21 cellular contexts compared by ENCODE assay signal in the genomic region with DNA sequence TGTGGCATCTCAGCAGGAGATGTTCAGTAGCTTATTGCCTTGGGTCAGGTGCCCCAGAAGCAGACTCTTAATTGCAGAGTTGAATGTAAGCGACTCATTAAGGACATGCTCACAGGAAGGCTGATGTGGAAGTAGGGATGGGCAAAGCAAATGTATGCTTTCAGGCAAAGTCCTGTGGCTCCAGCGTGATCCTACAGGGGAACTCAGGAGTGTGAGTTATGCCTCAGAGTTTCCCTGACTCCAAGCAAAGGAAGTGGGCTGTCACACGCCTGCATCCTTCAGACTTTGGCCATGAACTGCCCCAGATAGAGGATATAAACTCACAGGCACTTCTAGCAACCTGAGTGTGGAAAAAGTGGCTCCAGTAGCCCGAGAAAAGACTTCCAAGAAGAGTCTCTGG.
DNase-seq lines count a peak whose midpoint lies in the region; FAIRE-seq and TF ChIP-seq lines count a peak whose summit lies in the region.
"Had no signal": no experiment of that assay in that cellular context is flagged by ENCODE, and none has a peak within 500 bp of the region (broad histone marks: within the 10 kb centered on the region; RNA-seq: fewer than 3 reads in every experiment).

No MANE protein-coding gene starts in this region.

- H3K36me3 ChIP-seq in keratinocyte (ENCODE audit: control insufficient read depth in 2 of 2, extremely low read depth in 1 of 2, insufficient read depth in 2 of 2, low read length in 2 of 2) (no peaks in the 10 kb centered on the region), GM23248 (ENCODE audit: low read depth) (no peaks in the 10 kb centered on the region), OCI-LY7 (ENCODE audit: insufficient read depth, low read length) (no peaks in the 10 kb centered on the region)

- H3K79me2 ChIP-seq in keratinocyte (ENCODE audit: control insufficient read depth, insufficient read depth, low read length), result no peaks in the 10 kb centered on the region
- no peaks in the 10 kb centered on the region for H3K79me2 ChIP-seq in GM23248 (ENCODE audit: insufficient read depth)
- H3K79me2 ChIP-seq in OCI-LY7 (ENCODE audit: insufficient read depth, low read depth, low read length), result no peaks in the 10 kb centered on the region

- 72 to 86% methylated on average over 4 of the region's 4 CpGs for WGBS in GM23248 (ENCODE audit: low coverage in 1 of 2, low lambda C conversion rate in 2 of 2, missing lambda C conversion rate in 2 of 2), 2 experiments

- H3K9me3 ChIP-seq in keratinocyte (ENCODE audit: control insufficient read depth, low read depth, low read length) (no peaks in the 10 kb centered on the region), GM23248 (ENCODE audit: low read depth) (no peaks in the 10 kb centered on the region), OCI-LY7 (ENCODE audit: low read length) (no peaks in the 10 kb centered on the region)
- H3K9me3 ChIP-seq: A549 had no signal

- H3K27me3 ChIP-seq in keratinocyte (ENCODE audit: control insufficient read depth, extremely low read depth, insufficient read depth, low read length) (no peaks in the 10 kb centered on the region), GM23248 (replicated peaks; ENCODE audit: insufficient read depth) (no peaks in the 10 kb centered on the region)

- H3K4me2 ChIP-seq in keratinocyte (ENCODE audit: control insufficient read depth, extremely low read depth, insufficient read depth, low read depth, low read length), result no peak overlapping the region
- no peak overlapping the region for H3K4me2 ChIP-seq in GM23248 (ENCODE audit: unreplicated experiment)
- no peak overlapping the region for H3K4me2 ChIP-seq in OCI-LY7 (ENCODE audit: low read length)
- H3K4me2 ChIP-seq: A549 had no signal

- H3K4me1 ChIP-seq in keratinocyte (ENCODE audit: control insufficient read depth, extremely low read depth, insufficient read depth, low read length), result peaks cover 23% of the 10 kb centered on the region
- H3K4me1 ChIP-seq in GM23248 (ENCODE audit: insufficient read depth), result peaks cover 19% of the 10 kb centered on the region
- H3K4me1 ChIP-seq in OCI-LY7 (ENCODE audit: insufficient read depth, low read length, poor library complexity, severe bottlenecking), result no peaks in the 10 kb centered on the region

- no peaks in the 10 kb centered on the region for H3K9me2 ChIP-seq in GM23248 (ENCODE audit: insufficient read depth)
- no peaks in the 10 kb centered on the region for H3K9me2 ChIP-seq in OCI-LY7 (ENCODE audit: insufficient read depth, low read length)

- TF ChIP-seq CTCF in choroid plexus epithelial cell (conservative IDR thresholded peaks at IDR 0.05; ENCODE audit: low read depth, low read length) (no peak), keratinocyte (optimal IDR thresholded peaks at IDR 0.05 in 1 of 3, IDR thresholded peaks at IDR 0.05 in 1 of 3, conservative IDR thresholded peaks at IDR 0.05 in 1 of 3; ENCODE audit: extremely low read depth in 1 of 3, insufficient read depth in 2 of 3, low read length in 3 of 3) (no peak), OCI-LY7 (conservative IDR thresholded peaks at IDR 0.05; ENCODE audit: low read length) (no peak)

- H3K9ac ChIP-seq in keratinocyte (ENCODE audit: control insufficient read depth, extremely low read depth, insufficient read depth, low read length) (no peak overlapping the region), GM23248 (no peak overlapping the region)

- no peak overlapping the region for H3K4me3 ChIP-seq in choroid plexus epithelial cell (ENCODE audit: low read depth, low read length)
- H3K4me3 ChIP-seq in keratinocyte (ENCODE audit: control insufficient read depth in 2 of 3, extremely low read depth in 1 of 3, insufficient read depth in 2 of 3, low read depth in 1 of 3, low read length in 3 of 3), result no peak overlapping the region
- no peak overlapping the region for H3K4me3 ChIP-seq in GM23248
- H3K4me3 ChIP-seq in OCI-LY7 (ENCODE audit: low read depth, low read length, poor library complexity, severe bottlenecking), result no peak overlapping the region
- H3K4me3 ChIP-seq: A549 had no signal

- intact Hi-C loops in OCI-LY7 (cut with micrococcal nuclease; ENCODE audit: unreplicated experiment), result no loop called here

- in situ Hi-C loops in GM23248 (cut with MboI), result no loop called here

- H2AFZ ChIP-seq in keratinocyte (ENCODE audit: control insufficient read depth, low read length), result peak overlapping the region; percentile 10
- H2AFZ ChIP-seq in GM23248, result no peak overlapping the region
- H2AFZ ChIP-seq in OCI-LY7 (ENCODE audit: low read length), result no peak overlapping the region

- peak; percentile 61 for FAIRE-seq in keratinocyte (lab: Jason Lieb, UNC)
- FAIRE-seq: G401.6, GM12892 had no signal

- H3K9me1 ChIP-seq in keratinocyte (ENCODE audit: control insufficient read depth, extremely low read depth, insufficient read depth, low read length), result no peaks in the 10 kb centered on the region

- peaks cover 18% of the 10 kb centered on the region for H3F3A ChIP-seq in GM23248 (ENCODE audit: insufficient read depth)

- no peaks in the 10 kb centered on the region for H4K20me1 ChIP-seq in keratinocyte (ENCODE audit: control insufficient read depth, extremely low read depth, insufficient read depth, low read length)
- no peaks in the 10 kb centered on the region for H4K20me1 ChIP-seq in GM23248 (ENCODE audit: insufficient read depth)
- H4K20me1 ChIP-seq in OCI-LY7 (ENCODE audit: insufficient read depth, low read length), result no peaks in the 10 kb centered on the region

- dilution Hi-C loops in keratinocyte (cut with MboI; ENCODE audit: extremely low pct_ligation_motif_present, low sequenced_read_pairs), result no loop called here

- CTCF ChIA-PET in OCI-LY7 (lab: Charles Lee; ENCODE audit: unreplicated experiment), result no interaction called here

- H3K27ac ChIP-seq in keratinocyte (ENCODE audit: control insufficient read depth, insufficient read depth, low read length), result no peak overlapping the region
- no peak overlapping the region for H3K27ac ChIP-seq in GM23248
- no peak overlapping the region for H3K27ac ChIP-seq in OCI-LY7 (ENCODE audit: low read depth, low read length, poor library complexity, severe bottlenecking)
- H3K27ac ChIP-seq: A549, C4-2B had no signal

- POLR2A ChIA-PET in OCI-LY7 (lab: Charles Lee), result no interaction called here

- BruUV-seq in OCI-LY7 (replicated peaks; lab: Mats Ljungman, UMichigan), result no TSS peak

- peak; percentile 27 for DNase-seq in A172 (ENCODE audit: low spot score)
- DNase-seq in HT1080 (ENCODE audit: low read depth), result peak; percentile 26
- DNase-seq in choroid plexus epithelial cell (ENCODE audit: low read depth), result peak; percentile 23
- DNase-seq in keratinocyte (ENCODE audit: low read depth, low spot score), result peak; percentile 9
- DNase-seq in dedifferentiated amniotic fluid mesenchymal stem cell (ENCODE audit: extremely low spot score), result no peak
- DNase-seq in GM23248, result no peak
- no peak for DNase-seq in activated effector memory CD4-positive, alpha-beta T cell treated with Interleukin-2 at 50 U/mL for 16 hours
- DNase-seq in OCI-LY7 (ENCODE audit: low spot score), result no peak
- DNase-seq: COR-L47, GOT3, KBM-7, MM.1S, NCI-H2029 treated with DMSO at 0.1 percent for 48 hours, NCI-H2227 treated with DMSO at 0.1 percent for 48 hours, NCI-H524 treated with DMSO at 0.1 percent for 48 hours, OCI-M1, Right ventricle myocardium superior had no signal

Comparison
In these comparisons a context has a peak if more than half of its experiments do, and no peak if none do; other contexts are left out.
1. DNase-seq: peak in A172 (single experiment), HT1080 (single experiment), choroid plexus epithelial cell (single experiment) and keratinocyte (single experiment); none in dedifferentiated amniotic fluid mesenchymal stem cell (single experiment), GM23248 (single experiment), activated effector memory CD4-positive, alpha-beta T cell treated with Interleukin-2 at 50 U/mL for 16 hours (single experiment) and OCI-LY7 (single experiment).